Comparison of ENCODE assay signal across 1 cellular context in the genomic region with DNA sequence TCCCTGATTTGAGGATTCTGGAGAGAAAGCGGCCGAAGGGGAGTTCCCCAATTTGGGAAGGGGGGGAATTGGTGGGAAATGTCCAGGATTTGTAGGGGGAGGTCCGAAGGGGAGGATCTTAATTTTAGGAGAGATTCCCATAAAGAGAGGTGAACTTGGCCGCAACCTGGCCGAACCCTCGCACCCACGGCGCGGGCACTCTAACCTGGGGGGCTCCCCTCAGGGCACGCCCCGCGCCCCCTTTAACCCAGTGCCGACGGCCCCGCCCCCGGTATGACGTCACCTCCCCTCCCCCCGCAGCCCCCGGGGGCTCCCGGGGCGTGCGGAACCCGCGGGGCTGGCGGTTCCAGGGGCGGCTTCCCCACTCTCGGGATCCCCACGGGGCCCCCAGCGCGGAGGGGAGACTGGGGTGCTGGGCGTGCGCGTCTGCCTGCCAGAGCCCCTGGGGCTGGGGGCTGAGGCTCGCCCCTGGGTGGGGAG.
TF ChIP-seq lines count a peak whose summit lies in the region.

No MANE protein-coding gene starts in this region.

TF ChIP-seq in HEK293, 187 proteins besides CTCF, POLR2A, EP300 and RAD21 (continued from another document and continues in another):
- TF ChIP-seq, protein P1, sequence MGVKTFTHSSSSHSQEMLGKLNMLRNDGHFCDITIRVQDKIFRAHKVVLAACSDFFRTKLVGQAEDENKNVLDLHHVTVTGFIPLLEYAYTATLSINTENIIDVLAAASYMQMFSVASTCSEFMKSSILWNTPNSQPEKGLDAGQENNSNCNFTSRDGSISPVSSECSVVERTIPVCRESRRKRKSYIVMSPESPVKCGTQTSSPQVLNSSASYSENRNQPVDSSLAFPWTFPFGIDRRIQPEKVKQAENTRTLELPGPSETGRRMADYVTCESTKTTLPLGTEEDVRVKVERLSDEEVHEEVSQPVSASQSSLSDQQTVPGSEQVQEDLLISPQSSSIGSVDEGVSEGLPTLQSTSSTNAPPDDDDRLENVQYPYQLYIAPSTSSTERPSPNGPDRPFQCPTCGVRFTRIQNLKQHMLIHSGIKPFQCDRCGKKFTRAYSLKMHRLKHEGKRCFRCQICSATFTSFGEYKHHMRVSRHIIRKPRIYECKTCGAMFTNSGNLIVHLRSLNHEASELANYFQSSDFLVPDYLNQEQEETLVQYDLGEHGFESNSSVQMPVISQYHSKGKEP (tag by site-specific recombination; IDR thresholded peaks at IDR 0.05) = no peak
- no peak for TF ChIP-seq HOXC10 (CRISPR knock-in tag; IDR thresholded peaks at IDR 0.05)
- TF ChIP-seq ZNF302 (tag by site-specific recombination; IDR thresholded peaks at IDR 0.05; ENCODE audit: low read depth) = no peak
- TF ChIP-seq, protein P2, sequence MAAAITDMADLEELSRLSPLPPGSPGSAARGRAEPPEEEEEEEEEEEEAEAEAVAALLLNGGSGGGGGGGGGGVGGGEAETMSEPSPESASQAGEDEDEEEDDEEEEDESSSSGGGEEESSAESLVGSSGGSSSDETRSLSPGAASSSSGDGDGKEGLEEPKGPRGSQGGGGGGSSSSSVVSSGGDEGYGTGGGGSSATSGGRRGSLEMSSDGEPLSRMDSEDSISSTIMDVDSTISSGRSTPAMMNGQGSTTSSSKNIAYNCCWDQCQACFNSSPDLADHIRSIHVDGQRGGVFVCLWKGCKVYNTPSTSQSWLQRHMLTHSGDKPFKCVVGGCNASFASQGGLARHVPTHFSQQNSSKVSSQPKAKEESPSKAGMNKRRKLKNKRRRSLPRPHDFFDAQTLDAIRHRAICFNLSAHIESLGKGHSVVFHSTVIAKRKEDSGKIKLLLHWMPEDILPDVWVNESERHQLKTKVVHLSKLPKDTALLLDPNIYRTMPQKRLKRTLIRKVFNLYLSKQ (tag by site-specific recombination; IDR thresholded peaks at IDR 0.05; ENCODE audit: borderline replicate concordance) = no peak
- no peak for TF ChIP-seq ZNF133 (tag by site-specific recombination; IDR thresholded peaks at IDR 0.05)
- no peak for TF ChIP-seq ZNF266 (tag by site-specific recombination; IDR thresholded peaks at IDR 0.05; ENCODE audit: low read depth)
- no peak for TF ChIP-seq ZNF362 (tag by site-specific recombination; IDR thresholded peaks at IDR 0.05)
- TF ChIP-seq ZNF654 (tag by site-specific recombination; IDR thresholded peaks at IDR 0.05; ENCODE audit: low read depth) = no peak
- TF ChIP-seq ZNF426 (tag by site-specific recombination; IDR thresholded peaks at IDR 0.05) = no peak
- TF ChIP-seq ZNF10 (tag by site-specific recombination; IDR thresholded peaks at IDR 0.05) = no peak
- TF ChIP-seq RBAK (tag by site-specific recombination; IDR thresholded peaks at IDR 0.05) = no peak
- TF ChIP-seq ZNF610 (tag by site-specific recombination; IDR thresholded peaks at IDR 0.05; ENCODE audit: borderline replicate concordance) = no peak
- TF ChIP-seq ZNF354C (tag by site-specific recombination; IDR thresholded peaks at IDR 0.05; ENCODE audit: borderline replicate concordance, low read depth) = no peak
- no peak for TF ChIP-seq ZNF341 (tag by site-specific recombination; IDR thresholded peaks at IDR 0.05; ENCODE audit: low read depth)
- no peak for TF ChIP-seq ZBTB26 (tag by site-specific recombination; optimal IDR thresholded peaks at IDR 0.05)
- TF ChIP-seq ZNF114 (tag by site-specific recombination; IDR thresholded peaks at IDR 0.05) = no peak
- no peak for TF ChIP-seq ZNF548 (tag by site-specific recombination; IDR thresholded peaks at IDR 0.05)
- TF ChIP-seq, protein P3, sequence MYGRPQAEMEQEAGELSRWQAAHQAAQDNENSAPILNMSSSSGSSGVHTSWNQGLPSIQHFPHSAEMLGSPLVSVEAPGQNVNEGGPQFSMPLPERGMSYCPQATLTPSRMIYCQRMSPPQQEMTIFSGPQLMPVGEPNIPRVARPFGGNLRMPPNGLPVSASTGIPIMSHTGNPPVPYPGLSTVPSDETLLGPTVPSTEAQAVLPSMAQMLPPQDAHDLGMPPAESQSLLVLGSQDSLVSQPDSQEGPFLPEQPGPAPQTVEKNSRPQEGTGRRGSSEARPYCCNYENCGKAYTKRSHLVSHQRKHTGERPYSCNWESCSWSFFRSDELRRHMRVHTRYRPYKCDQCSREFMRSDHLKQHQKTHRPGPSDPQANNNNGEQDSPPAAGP (tag by site-specific recombination; IDR thresholded peaks at IDR 0.05) = no peak; the same call in 1 of the 2 replicates
- TF ChIP-seq ZNF747 (tag by site-specific recombination; IDR thresholded peaks at IDR 0.05) = no peak
- peak; percentile 78 for TF ChIP-seq PRDM10 (tag by site-specific recombination; IDR thresholded peaks at IDR 0.05)
- no peak for TF ChIP-seq ZNF701 (tag by site-specific recombination; IDR thresholded peaks at IDR 0.05)
- TF ChIP-seq, protein P4, sequence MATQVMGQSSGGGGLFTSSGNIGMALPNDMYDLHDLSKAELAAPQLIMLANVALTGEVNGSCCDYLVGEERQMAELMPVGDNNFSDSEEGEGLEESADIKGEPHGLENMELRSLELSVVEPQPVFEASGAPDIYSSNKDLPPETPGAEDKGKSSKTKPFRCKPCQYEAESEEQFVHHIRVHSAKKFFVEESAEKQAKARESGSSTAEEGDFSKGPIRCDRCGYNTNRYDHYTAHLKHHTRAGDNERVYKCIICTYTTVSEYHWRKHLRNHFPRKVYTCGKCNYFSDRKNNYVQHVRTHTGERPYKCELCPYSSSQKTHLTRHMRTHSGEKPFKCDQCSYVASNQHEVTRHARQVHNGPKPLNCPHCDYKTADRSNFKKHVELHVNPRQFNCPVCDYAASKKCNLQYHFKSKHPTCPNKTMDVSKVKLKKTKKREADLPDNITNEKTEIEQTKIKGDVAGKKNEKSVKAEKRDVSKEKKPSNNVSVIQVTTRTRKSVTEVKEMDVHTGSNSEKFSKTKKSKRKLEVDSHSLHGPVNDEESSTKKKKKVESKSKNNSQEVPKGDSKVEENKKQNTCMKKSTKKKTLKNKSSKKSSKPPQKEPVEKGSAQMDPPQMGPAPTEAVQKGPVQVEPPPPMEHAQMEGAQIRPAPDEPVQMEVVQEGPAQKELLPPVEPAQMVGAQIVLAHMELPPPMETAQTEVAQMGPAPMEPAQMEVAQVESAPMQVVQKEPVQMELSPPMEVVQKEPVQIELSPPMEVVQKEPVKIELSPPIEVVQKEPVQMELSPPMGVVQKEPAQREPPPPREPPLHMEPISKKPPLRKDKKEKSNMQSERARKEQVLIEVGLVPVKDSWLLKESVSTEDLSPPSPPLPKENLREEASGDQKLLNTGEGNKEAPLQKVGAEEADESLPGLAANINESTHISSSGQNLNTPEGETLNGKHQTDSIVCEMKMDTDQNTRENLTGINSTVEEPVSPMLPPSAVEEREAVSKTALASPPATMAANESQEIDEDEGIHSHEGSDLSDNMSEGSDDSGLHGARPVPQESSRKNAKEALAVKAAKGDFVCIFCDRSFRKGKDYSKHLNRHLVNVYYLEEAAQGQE (tag by site-specific recombination; IDR thresholded peaks at IDR 0.05) = no peak
- TF ChIP-seq, protein P5, sequence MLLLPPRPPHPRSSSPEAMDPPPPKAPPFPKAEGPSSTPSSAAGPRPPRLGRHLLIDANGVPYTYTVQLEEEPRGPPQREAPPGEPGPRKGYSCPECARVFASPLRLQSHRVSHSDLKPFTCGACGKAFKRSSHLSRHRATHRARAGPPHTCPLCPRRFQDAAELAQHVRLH (tag by site-specific recombination; IDR thresholded peaks at IDR 0.05) = no peak
- TF ChIP-seq ZNF37A (tag by site-specific recombination; IDR thresholded peaks at IDR 0.05) = no peak
- TF ChIP-seq ZSCAN30 (tag by site-specific recombination; IDR thresholded peaks at IDR 0.05) = no peak
- TF ChIP-seq ZNF350 (tag by site-specific recombination; IDR thresholded peaks at IDR 0.05) = no peak
- no peak for TF ChIP-seq ZNF184 (tag by site-specific recombination; IDR thresholded peaks at IDR 0.05)
- peak; percentile 91 for TF ChIP-seq ZNF629 (tag by site-specific recombination; IDR thresholded peaks at IDR 0.05)
- no peak for TF ChIP-seq ZNF169 (tag by site-specific recombination; IDR thresholded peaks at IDR 0.05)
- TF ChIP-seq ZNF624 (tag by site-specific recombination; IDR thresholded peaks at IDR 0.05) = no peak
- TF ChIP-seq ZNF221 (tag by site-specific recombination; IDR thresholded peaks at IDR 0.05; ENCODE audit: borderline replicate concordance) = no peak
- no peak for TF ChIP-seq ZNF140 (tag by site-specific recombination; IDR thresholded peaks at IDR 0.05)
- no peak for TF ChIP-seq ZNF561 (tag by site-specific recombination; IDR thresholded peaks at IDR 0.05; ENCODE audit: borderline replicate concordance)
- TF ChIP-seq ZFP37 (tag by site-specific recombination; IDR thresholded peaks at IDR 0.05) = no peak
- TF ChIP-seq PRDM2 (tag by site-specific recombination; IDR thresholded peaks at IDR 0.05; ENCODE audit: borderline replicate concordance) = no peak
